8 cellular contexts compared by ENCODE assay signal in the genomic region with DNA sequence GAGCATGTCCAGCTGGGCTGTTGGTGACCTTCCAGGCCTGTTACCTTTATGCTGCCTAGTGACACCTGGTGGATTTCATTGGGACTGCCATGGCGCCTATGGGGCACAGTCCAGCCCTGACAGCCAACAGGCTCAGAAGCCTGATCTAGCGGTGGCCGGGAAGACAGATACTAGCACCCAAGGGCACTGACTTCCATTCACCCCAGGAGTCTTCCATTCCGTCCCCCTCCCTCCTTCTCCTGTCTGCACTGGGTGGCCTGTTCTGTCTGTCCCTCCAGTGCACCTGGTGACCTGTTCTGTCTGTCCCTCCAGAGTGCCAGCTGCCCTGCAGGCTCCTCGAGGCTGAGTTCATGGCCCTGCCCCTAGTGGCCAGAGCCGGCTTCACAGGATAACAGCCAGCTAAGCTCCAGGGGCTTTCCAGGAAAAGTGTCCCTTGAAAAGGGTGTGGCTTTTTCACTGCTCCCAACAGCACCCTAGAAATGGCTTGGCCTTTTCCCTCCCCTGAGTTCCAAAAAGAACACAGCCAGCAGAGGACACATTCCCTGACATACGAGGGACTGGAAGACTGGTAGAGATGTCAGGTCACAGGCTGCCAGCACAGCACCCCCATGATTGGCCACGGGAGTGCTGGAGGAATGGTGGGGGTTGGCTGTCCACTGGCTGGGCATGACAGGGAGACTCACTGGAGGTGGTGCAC. TPM values are rescaled to one million over a fixed set of nuclear protein-coding genes. Genes with fewer than 3 reads are reported as not detected.
A peak's percentile ranks its signal among the peaks of the same experiment; 100 is the strongest.
DNase-seq lines count a peak whose midpoint lies in the region; ATAC-seq and TF ChIP-seq lines count a peak whose summit lies in the region.
"Not testable (repeated sequence)": the region's sequence is repeated elsewhere in the genome, so short reads cannot be mapped to it uniquely, and the experiment has no call there.
"Had no signal": no experiment of that assay in that cellular context is flagged by ENCODE, and none has a peak within 500 bp of the region (broad histone marks: within the 10 kb centered on the region; RNA-seq: fewer than 3 reads in every experiment).

No MANE protein-coding gene starts in this region.

- peak overlapping the region; percentile 42 for H3K4me3 ChIP-seq in smooth muscle cell

- DNase-seq in NAMALWA (ENCODE audit: low spot score) (peak; percentile 83), ecto neural progenitor cell (ENCODE audit: low spot score) (peak; percentile 89), kidney tubule cell (ENCODE audit: low spot score) (peak; percentile 84)
- peak; percentile 24 for DNase-seq in activated CD8-positive, alpha-beta memory T cell treated with anti-CD3 and anti-CD28 coated beads, Interleukin-2, amount 50 U/mL, for 24 hours (ENCODE audit: extremely low read depth)
- DNase-seq in smooth muscle cell (lab: John Stamatoyannopoulos, UW; ENCODE audit: unreplicated experiment), result not testable (repeated sequence)

- not testable (repeated sequence) for H3K4me1 ChIP-seq in smooth muscle cell (ENCODE audit: low read depth)

- not testable (repeated sequence) for H3F3A ChIP-seq in smooth muscle cell (ENCODE audit: low read depth)

- H3K79me2 ChIP-seq in smooth muscle cell (ENCODE audit: low read depth), result not testable (repeated sequence)

- peak overlapping the region; percentile 83 for H3K4me2 ChIP-seq in smooth muscle cell

- ATAC-seq in GM18505 (IDR thresholded peaks at IDR 0.05; ENCODE audit: unreplicated experiment), result peak; percentile 77
- ATAC-seq in HG02610 (IDR thresholded peaks at IDR 0.05; ENCODE audit: unreplicated experiment), result peak; percentile 80

- H3K36me3 ChIP-seq in smooth muscle cell (ENCODE audit: low read depth), result not testable (repeated sequence)

- WGBS in smooth muscle cell (ENCODE audit: low lambda C conversion rate), result 10% methylated on average over 8 of the region's 8 CpGs

- H4K20me1 ChIP-seq in smooth muscle cell (ENCODE audit: low read depth), result not testable (repeated sequence)

- TF ChIP-seq POLR2A in GM18505 (IDR thresholded peaks at IDR 0.05; ENCODE audit: borderline replicate concordance, extremely low read depth, insufficient read depth, insufficient read length), result not testable (repeated sequence)

- H3K27ac ChIP-seq in smooth muscle cell (ENCODE audit: low read depth), result not testable (repeated sequence)

- H3K9ac ChIP-seq in smooth muscle cell (ENCODE audit: low read depth), result not testable (repeated sequence)

- H3K9me3 ChIP-seq in smooth muscle cell (replicated peaks; ENCODE audit: low read depth), result not testable (repeated sequence)

- peak; percentile 67 for TF ChIP-seq CTCF in smooth muscle cell (IDR thresholded peaks at IDR 0.05; ENCODE audit: borderline replicate concordance, insufficient read depth, poor library complexity, severe bottlenecking)

- H3K27me3 ChIP-seq in smooth muscle cell (ENCODE audit: low read depth), result not testable (repeated sequence)

- peak overlapping the region; percentile 78 for H2AFZ ChIP-seq in smooth muscle cell (ENCODE audit: low read depth)

RNA-seq across cellular contexts. Expression of gene HIGD2B, which starts 15.2 kb away (rescaled TPM):
- not detected in 2 replicates for total RNA-seq in smooth muscle cell
- polyA plus RNA-seq in smooth muscle cell, result 0.37 TPM in 1 of 2 replicates, not detected in the other
- total RNA-seq: temporal lobe had no signal

RNA-seq across cellular contexts. Expression of gene BBS4, which starts 15.2 kb away (rescaled TPM):
- 26.4 and 88.2 TPM in 2 replicates for total RNA-seq in smooth muscle cell
- polyA plus RNA-seq in smooth muscle cell, result 23.0 and 31.2 TPM in 2 replicates

RNA-seq across cellular contexts. Expression of gene GOLGA6B, which starts 16.3 kb away (rescaled TPM):
- total RNA-seq in smooth muscle cell, result not detected in 2 replicates
- not detected in 2 replicates for polyA plus RNA-seq in smooth muscle cell
- total RNA-seq: temporal lobe had no signal
